In genomic region chr1:1495461-1495975, GRCh38 we compare ENCODE assay signal across 2 cellular contexts. TPM values are rescaled to one million over a fixed set of nuclear protein-coding genes. Genes with fewer than 3 reads are reported as not detected.
"Had no signal": no experiment of that assay in that cellular context is flagged by ENCODE, and none has a peak within 500 bp of the region (broad histone marks: within the 10 kb centered on the region; RNA-seq: fewer than 3 reads in every experiment).

No MANE protein-coding gene starts in this region.

RNA-seq across cellular contexts. Expression of gene TMEM240, which starts 44.9 kb away (rescaled TPM):
- total RNA-seq: RPMI7951 had no signal

RNA-seq across cellular contexts. Expression of gene ATAD3C, which starts 46.0 kb away (rescaled TPM):
- total RNA-seq: LHCN-M2, RPMI7951 had no signal
